Comparison of ENCODE assay signal across 8 cellular contexts in genomic region chr19:38655148-38655824, GRCh38. TPM values are rescaled to one million over a fixed set of nuclear protein-coding genes. Genes with fewer than 3 reads are reported as not detected.
DNase-seq lines count a peak whose midpoint lies in the region; ATAC-seq and TF ChIP-seq lines count a peak whose summit lies in the region.

No MANE protein-coding gene starts in this region.

- H3K4me3 ChIP-seq in muscle layer of duodenum (ENCODE audit: low read depth in 1 of 2, low read length in 2 of 2) (peak overlapping the region in 1 of 2 donors; percentile 9), testis (no peak overlapping the region)

- POLR2A ChIA-PET in HEK293T (lab: Yijun Ruan, JAX): no interaction called here

- H3K36me3 ChIP-seq in muscle layer of duodenum (ENCODE audit: control insufficient read depth in 1 of 2, insufficient read depth in 2 of 2, low read length in 2 of 2) (peaks cover 0 to 20% of the 10 kb centered on the region in 2 donors), testis (ENCODE audit: low read depth, missing control alignments) (no peaks in the 10 kb centered on the region)

- CTCF ChIA-PET in HEK293T (lab: Yijun Ruan, JAX): no interaction called here

- H3K27ac ChIP-seq in 22Rv1: 0 out of 2 replicates have a peak overlapping the region, but pooled peaks have one; percentile 90
- peak overlapping the region; percentile 78 for H3K27ac ChIP-seq in muscle layer of duodenum (ENCODE audit: low read length)
- H3K27ac ChIP-seq in testis: peak overlapping the region in 1 of 2 donors; percentile 28

- no peak for TF ChIP-seq POLR2A in testis (IDR thresholded peaks at IDR 0.05)

- ATAC-seq in HG03432 (IDR thresholded peaks at IDR 0.05; ENCODE audit: unreplicated experiment): peak; percentile 45
- ATAC-seq in HG03175 (IDR thresholded peaks at IDR 0.05; ENCODE audit: unreplicated experiment): no peak

- H3K27me3 ChIP-seq in muscle layer of duodenum (ENCODE audit: low read depth, low read length) (no peaks in the 10 kb centered on the region), testis (no peaks in the 10 kb centered on the region)

- peak; percentile 12 for DNase-seq in activated naive CD8-positive, alpha-beta T cell treated with anti-CD3 and anti-CD28 coated beads, Interleukin-2, amount 50 U/mL, for 16 hours (ENCODE audit: low read depth, low spot score)
- DNase-seq in HPDE6-E6E7 (ENCODE audit: extremely low spot score) (no peak), HEK293T (ENCODE audit: extremely low spot score) (no peak), testis (no peak)

- TF ChIP-seq CTCF in 22Rv1 (IDR thresholded peaks at IDR 0.05) (no peak), testis (IDR thresholded peaks at IDR 0.05) (no peak)

- 75% methylated on average over 5 of the region's 5 CpGs for WGBS in testis, 2 donors

- intact Hi-C loops in testis (cut with DNase I; ENCODE audit: low total_unique reads): loop anchor here (10.0 kb wide), 1 partner anchor 70 kb away; no protein-coding TSS in a partner anchor

- H3K4me1 ChIP-seq in muscle layer of duodenum (ENCODE audit: control insufficient read depth in 1 of 2, insufficient read depth in 2 of 2, low read length in 2 of 2): peaks cover 63 to 80% of the 10 kb centered on the region in 2 donors
- H3K4me1 ChIP-seq in testis: peaks cover 82% of the 10 kb centered on the region

- H3K9me3 ChIP-seq in muscle layer of duodenum (ENCODE audit: control insufficient read depth in 1 of 2, low read length in 2 of 2) (no peaks in the 10 kb centered on the region), testis (no peaks in the 10 kb centered on the region)

TF ChIP-seq in HEK293T, 16 proteins besides CTCF, POLR2A, EP300 and RAD21:
- TF ChIP-seq SP1 (IDR thresholded peaks at IDR 0.05) (no peak), L3MBTL2 (conservative IDR thresholded peaks at IDR 0.05) (no peak), NFRKB (IDR thresholded peaks at IDR 0.05) (no peak), SUZ12 (IDR thresholded peaks at IDR 0.05) (no peak), FOXA1 (IDR thresholded peaks at IDR 0.05) (no peak), BHLHE40 (IDR thresholded peaks at IDR 0.05; ENCODE audit: borderline replicate concordance) (no peak), FOXM1 (IDR thresholded peaks at IDR 0.05; ENCODE audit: borderline replicate concordance) (no peak), ZNF384 (IDR thresholded peaks at IDR 0.05) (no peak), TARDBP (IDR thresholded peaks at IDR 0.05) (no peak), ARNT (IDR thresholded peaks at IDR 0.05) (no peak), PKNOX1 (IDR thresholded peaks at IDR 0.05) (no peak), ELF4 (IDR thresholded peaks at IDR 0.05) (no peak), LEF1 (IDR thresholded peaks at IDR 0.05; ENCODE audit: borderline replicate concordance) (no peak), FOXK2 (IDR thresholded peaks at IDR 0.05) (no peak), HDGF (IDR thresholded peaks at IDR 0.05; ENCODE audit: borderline replicate concordance) (no peak)

RNA-seq across cellular contexts. Expression of gene ACTN4, which starts 7.8 kb away (rescaled TPM):
- 100 to 1,000 TPM; 112 to 135 TPM for total RNA-seq in testis
- 158 TPM for polyA plus RNA-seq in testis (ENCODE audit: insufficient read depth, low read depth, low replicate concordance)

RNA-seq across cellular contexts. Expression of gene EIF3K, which starts 36.3 kb away (rescaled TPM):
- 100 to 1,000 TPM; 195 to 235 TPM for total RNA-seq in testis
- 201 TPM for polyA plus RNA-seq in testis (ENCODE audit: insufficient read depth, low read depth, low replicate concordance)

RNA-seq across cellular contexts. Expression of gene MAP4K1, which starts 37.5 kb away (rescaled TPM):
- total RNA-seq in testis: 1 to 10 TPM; 2.8 to 9.9 TPM
- 8.3 TPM for polyA plus RNA-seq in testis (ENCODE audit: insufficient read depth, low read depth, low replicate concordance)
